9 cellular contexts compared by ENCODE assay signal in genomic region chr20:721876-722275, GRCh38. TPM values are rescaled to one million over a fixed set of nuclear protein-coding genes. Genes with fewer than 3 reads are reported as not detected.
"Had no signal": no experiment of that assay in that cellular context is flagged by ENCODE, and none has a peak within 500 bp of the region (broad histone marks: within the 10 kb centered on the region; RNA-seq: fewer than 3 reads in every experiment).

No MANE protein-coding gene starts in this region.

- H3K27ac ChIP-seq: GM23248 had no signal

- ATAC-seq: GM23338, HCT116 had no signal

- DNase-seq: GM23248, GOT3, H9, HCEC 1CT, HFFc6 had no signal

- H3K4me3 ChIP-seq: GM23248, GM23338, HAP-1 had no signal

- H3K4me1 ChIP-seq: HAP-1 had no signal

- H3K9me3 ChIP-seq: HAP-1 had no signal

- H3K36me3 ChIP-seq: HAP-1 had no signal

RNA-seq across cellular contexts. Expression of gene SCRT2, which starts 46.3 kb away (rescaled TPM):
- total RNA-seq: GM23248, H4, H9, HFFc6 had no signal
- polyA plus RNA-seq: GM23248, GM23338 had no signal

RNA-seq across cellular contexts. Expression of gene SLC52A3, which starts 46.4 kb away (rescaled TPM):
- total RNA-seq: GM23248 had no signal
- polyA plus RNA-seq: GM23248 had no signal
